ENCODE assay signal across 12 cellular contexts in the genomic region with DNA sequence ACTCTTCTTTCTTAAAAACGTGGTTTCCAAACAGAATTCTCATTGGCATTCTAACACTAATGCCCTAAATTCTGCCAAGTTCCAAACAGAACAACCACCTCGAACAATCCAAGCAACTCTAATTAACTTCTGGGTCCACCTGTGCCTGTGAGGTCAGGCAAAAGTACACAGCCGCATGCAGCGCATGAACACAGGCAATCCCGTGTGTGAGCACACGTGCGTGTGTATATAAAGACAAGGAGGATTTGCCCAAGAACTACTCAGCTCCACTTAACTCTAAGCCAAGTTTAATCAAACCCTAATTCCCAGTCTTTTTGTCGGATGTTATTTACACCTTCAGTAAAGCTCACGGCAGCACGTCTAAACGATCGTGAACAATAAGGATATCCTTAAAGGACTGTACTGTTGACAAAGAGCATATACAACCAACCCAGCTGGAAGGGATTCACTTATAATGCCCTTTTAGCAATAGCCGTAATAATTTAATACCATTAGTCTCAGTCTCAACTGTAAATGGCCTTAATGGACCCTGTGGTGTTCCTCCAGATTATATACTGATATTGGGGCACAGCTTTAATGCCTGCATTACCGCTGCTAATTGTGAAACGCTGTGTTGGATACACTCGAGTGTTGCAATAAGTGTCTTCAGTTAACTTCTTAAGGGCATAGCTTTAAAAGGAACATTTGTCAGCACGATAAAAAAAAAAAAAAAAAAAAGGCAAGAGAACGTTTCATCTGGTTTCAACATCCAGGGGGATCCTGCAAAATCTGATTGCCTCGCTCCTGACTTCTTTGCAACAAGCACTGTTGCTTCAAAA.
DNase-seq lines count a peak whose midpoint lies in the region; ATAC-seq and TF ChIP-seq lines count a peak whose summit lies in the region.
"Had no signal": no experiment of that assay in that cellular context is flagged by ENCODE, and none has a peak within 500 bp of the region (broad histone marks: within the 10 kb centered on the region; RNA-seq: fewer than 3 reads in every experiment).

No MANE protein-coding gene starts in this region.

- H3K9me3 Mint-ChIP-seq in effector memory CD8-positive, alpha-beta T cell = no peaks in the 10 kb centered on the region
- H3K9me3 Mint-ChIP-seq: activated naive CD8-positive, alpha-beta T cell treated with anti-CD3 and anti-CD28 coated beads, Interleukin-2, amount 50 U/mL, for 24 hours had no signal

- H3K27ac Mint-ChIP-seq in effector memory CD8-positive, alpha-beta T cell = no peak overlapping the region
- H3K27ac Mint-ChIP-seq: activated CD4-positive, alpha-beta T cell treated with anti-CD3 and anti-CD28 coated beads for 36 hours; activated naive CD8-positive, alpha-beta T cell treated with anti-CD3 and anti-CD28 coated beads, Interleukin-2, amount 50 U/mL, for 24 hours had no signal

- H3K27me3 ChIP-seq in tibial artery (no peaks in the 10 kb centered on the region), foreskin keratinocyte (peaks cover 37% of the 10 kb centered on the region)

- no peak for ATAC-seq in effector memory CD8-positive, alpha-beta T cell (replicated peaks)
- ATAC-seq in foreskin keratinocyte = no peak
- ATAC-seq: activated CD4-positive, alpha-beta T cell treated with anti-CD3 and anti-CD28 coated beads for 36 hours; activated naive CD8-positive, alpha-beta T cell treated with anti-CD3 and anti-CD28 coated beads, Interleukin-2, amount 50 U/mL, for 24 hours; PC-3 had no signal

- no peaks in the 10 kb centered on the region for H3K36me3 Mint-ChIP-seq in effector memory CD8-positive, alpha-beta T cell (ENCODE audit: insufficient read depth)

- TF ChIP-seq CTCF in tibial artery (IDR thresholded peaks at IDR 0.05) = no peak
- no peak for TF ChIP-seq CTCF in foreskin keratinocyte (conservative IDR thresholded peaks at IDR 0.05)
- TF ChIP-seq CTCF in GM13976 (IDR thresholded peaks at IDR 0.05; ENCODE audit: borderline replicate concordance, control extremely low read depth, extremely low read depth, insufficient read depth, missing control alignments) = no peak

- peaks cover 27 to 54% of the 10 kb centered on the region in 2 donors for H3K27me3 Mint-ChIP-seq in effector memory CD8-positive, alpha-beta T cell
- H3K27me3 Mint-ChIP-seq: activated CD4-positive, alpha-beta T cell treated with anti-CD3 and anti-CD28 coated beads for 36 hours; activated naive CD8-positive, alpha-beta T cell treated with anti-CD3 and anti-CD28 coated beads, Interleukin-2, amount 50 U/mL, for 24 hours had no signal

- peak; percentile 46 for DNase-seq in DMS 273 (lab: John Stamatoyannopoulos, UW; ENCODE audit: unreplicated experiment)
- DNase-seq in DMS 273 treated with DMSO at 0.1 percent for 48 hours (lab: John Stamatoyannopoulos, UW) = no peak
- peak; percentile 9 for DNase-seq in astrocyte of the hippocampus (ENCODE audit: low read depth, low spot score)
- DNase-seq in iris pigment epithelial cell (ENCODE audit: low read depth) = peak; percentile 29
- DNase-seq in tibial artery = peak in 1 of 2 donors; percentile 33
- no peak for DNase-seq in effector memory CD8-positive, alpha-beta T cell
- no peak for DNase-seq in foreskin keratinocyte
- DNase-seq in GM13976 (ENCODE audit: low spot score) = no peak
- DNase-seq: activated CD4-positive, alpha-beta T cell treated with anti-CD3 and anti-CD28 coated beads for 36 hours; activated naive CD8-positive, alpha-beta T cell treated with anti-CD3 and anti-CD28 coated beads, Interleukin-2, amount 50 U/mL, for 24 hours; PC-3 had no signal

- intact Hi-C loops in tibial artery (cut with DNase I; ENCODE audit: low total_unique reads) = no loop called here

- H3K9me3 ChIP-seq in tibial artery = no peaks in the 10 kb centered on the region

- H3K4me3 ChIP-seq in tibial artery = peak overlapping the region; percentile 7 to 18

- H3K27ac ChIP-seq in tibial artery (peak overlapping the region; percentile 41 to 48), foreskin keratinocyte (no peak overlapping the region)
- H3K27ac ChIP-seq: 22Rv1 had no signal

- no peak overlapping the region for H3K4me3 Mint-ChIP-seq in effector memory CD8-positive, alpha-beta T cell
- H3K4me3 Mint-ChIP-seq: activated CD4-positive, alpha-beta T cell treated with anti-CD3 and anti-CD28 coated beads for 36 hours; activated naive CD8-positive, alpha-beta T cell treated with anti-CD3 and anti-CD28 coated beads, Interleukin-2, amount 50 U/mL, for 24 hours had no signal

- in situ Hi-C loops in GM13976 (cut with MboI; ENCODE audit: low sequenced_read_pairs, unreplicated experiment) = no loop called here

- peaks cover 0 to 5% of the 10 kb centered on the region in 2 donors for H3K4me1 Mint-ChIP-seq in effector memory CD8-positive, alpha-beta T cell (ENCODE audit: low read depth in 2 of 2)

- H3K4me1 ChIP-seq in tibial artery (peaks cover 0 to 81% (median 35%) of the 10 kb centered on the region in 4 donors), foreskin keratinocyte (peaks cover 4% of the 10 kb centered on the region)

- H3K36me3 ChIP-seq in tibial artery = no peaks in the 10 kb centered on the region

Comparison
In these comparisons a context has a peak if more than half of its experiments do, and no peak if none do; other contexts are left out.
1. DNase-seq: peak in DMS 273 (single experiment), astrocyte of the hippocampus (single experiment) and iris pigment epithelial cell (single experiment); none in DMS 273 treated with DMSO at 0.1 percent for 48 hours (single experiment), effector memory CD8-positive, alpha-beta T cell (0 of 3), foreskin keratinocyte (0 of 2) and GM13976 (single experiment).